Comparison of ENCODE assay signal across 10 cellular contexts in the genomic region with DNA sequence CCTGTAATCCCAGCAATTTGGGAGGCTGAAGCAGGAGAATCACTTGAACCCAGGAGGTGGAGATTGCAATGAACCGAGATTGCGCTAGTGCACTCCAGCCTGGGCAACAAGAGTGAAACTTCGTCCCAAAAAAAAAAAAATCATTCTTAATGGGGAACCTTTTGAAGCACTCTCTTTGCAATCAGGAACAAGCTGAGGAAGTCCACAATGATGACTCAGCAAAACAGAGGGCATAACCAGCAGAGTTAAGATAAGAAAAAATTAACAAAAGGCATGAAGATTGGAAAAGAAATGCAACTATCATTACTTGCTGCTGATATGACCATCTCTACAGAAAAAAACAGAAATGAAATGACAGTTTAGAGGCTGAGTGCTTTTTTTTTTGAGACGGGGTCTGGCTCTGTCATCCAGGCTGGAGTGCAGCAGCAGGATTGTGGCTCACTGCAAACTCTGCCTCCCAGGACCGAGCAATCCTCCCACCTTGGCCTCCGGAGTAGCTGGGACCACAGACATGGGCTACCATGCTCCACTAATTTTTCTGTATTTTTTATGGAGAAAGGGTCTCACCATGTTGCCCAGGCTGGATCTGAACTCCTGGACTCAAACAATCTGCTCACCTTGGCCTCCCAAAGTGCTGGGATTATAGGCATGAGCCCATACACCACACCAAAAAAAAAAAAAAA.
DNase-seq lines count a peak whose midpoint lies in the region; ATAC-seq and TF ChIP-seq lines count a peak whose summit lies in the region.
"Had no signal": no experiment of that assay in that cellular context is flagged by ENCODE, and none has a peak within 500 bp of the region (broad histone marks: within the 10 kb centered on the region; RNA-seq: fewer than 3 reads in every experiment).

No MANE protein-coding gene starts in this region.

- no peak for TF ChIP-seq CTCF in chondrocyte (IDR thresholded peaks at IDR 0.05)
- TF ChIP-seq CTCF in natural killer cell (IDR thresholded peaks at IDR 0.05): no peak

- peaks cover 9% of the 10 kb centered on the region for H3K36me3 Mint-ChIP-seq in chondrocyte (ENCODE audit: low read depth)
- H3K36me3 Mint-ChIP-seq in natural killer cell: peaks cover 12% of the 10 kb centered on the region

- H3K4me1 Mint-ChIP-seq in chondrocyte (ENCODE audit: low read depth) (peaks cover 7% of the 10 kb centered on the region), natural killer cell (peaks cover 9 to 14% of the 10 kb centered on the region in 2 donors)

- peak; percentile 62 for DNase-seq in GDM1 (lab: John Stamatoyannopoulos, UW)
- DNase-seq in OCI-M1 (lab: John Stamatoyannopoulos, UW): peak; percentile 93
- no peak for DNase-seq in chondrocyte (ENCODE audit: low spot score)
- no peak for DNase-seq in natural killer cell
- no peak for DNase-seq in amniotic stem cell (lab: John Stamatoyannopoulos, UW)
- DNase-seq in NCI-H2107 (lab: John Stamatoyannopoulos, UW): no peak
- no peak for DNase-seq in NK-92 treated with Interleukin-12 subunit alpha and Interleukin-12 subunit beta, amount 100 ng/mL, for 24 hours (lab: John Stamatoyannopoulos, UW)
- DNase-seq: GOT3 had no signal

- no peaks in the 10 kb centered on the region for H3K9me3 Mint-ChIP-seq in chondrocyte (ENCODE audit: low read depth)
- no peaks in the 10 kb centered on the region for H3K9me3 Mint-ChIP-seq in natural killer cell

- intact Hi-C loops in natural killer cell (cut with micrococcal nuclease): no loop called here

- H3K27ac Mint-ChIP-seq in chondrocyte (ENCODE audit: unreplicated experiment): peak overlapping the region; percentile 61
- H3K27ac Mint-ChIP-seq in natural killer cell: peak overlapping the region; percentile 65 to 73

- H3K27me3 Mint-ChIP-seq in chondrocyte (ENCODE audit: low read depth): no peaks in the 10 kb centered on the region
- H3K27me3 Mint-ChIP-seq in natural killer cell (ENCODE audit: low read depth in 2 of 2): no peaks in the 10 kb centered on the region

- peak in 2 of 3 donors; percentile 24 to 42 for ATAC-seq in natural killer cell
- no peak for ATAC-seq in HG03108 (IDR thresholded peaks at IDR 0.05; ENCODE audit: unreplicated experiment)
- ATAC-seq: body of pancreas had no signal

- H3K4me3 Mint-ChIP-seq in chondrocyte (ENCODE audit: unreplicated experiment): no peak overlapping the region
- no peak overlapping the region for H3K4me3 Mint-ChIP-seq in natural killer cell

Comparison
In these comparisons a context has a peak if more than half of its experiments do, and no peak if none do; other contexts are left out.
1. DNase-seq: peak in GDM1 (single experiment) and OCI-M1 (single experiment); none in chondrocyte (single experiment), natural killer cell (single experiment), amniotic stem cell (single experiment), NCI-H2107 (single experiment) and NK-92 treated with Interleukin-12 subunit alpha and Interleukin-12 subunit beta, amount 100 ng/mL, for 24 hours (single experiment).